In the genomic region with DNA sequence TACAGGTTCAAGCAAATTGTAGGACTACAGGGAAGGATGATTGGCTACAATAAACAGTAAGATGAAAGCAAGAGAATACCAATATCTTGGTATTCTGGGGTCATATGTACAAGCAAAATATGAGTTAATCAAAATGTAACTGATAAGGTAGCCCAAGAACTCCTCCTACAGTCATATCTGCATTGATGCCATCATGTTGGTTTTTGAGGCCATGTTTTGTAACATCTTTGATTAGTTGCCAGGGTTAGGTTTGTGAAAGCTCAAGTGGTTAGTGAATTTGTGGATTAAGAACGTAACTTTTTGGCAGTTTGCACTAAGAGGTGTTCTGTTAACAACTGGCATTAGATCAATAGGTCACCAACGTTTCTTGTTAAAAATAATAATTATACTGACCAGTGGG, we compare ENCODE assay signal across 28 cellular contexts.
"Had no signal": no experiment of that assay in that cellular context is flagged by ENCODE, and none has a peak within 500 bp of the region (broad histone marks: within the 10 kb centered on the region; RNA-seq: fewer than 3 reads in every experiment).

No MANE protein-coding gene starts in this region.

- ATAC-seq: activated CD4-positive, alpha-beta T cell treated with anti-CD3 and anti-CD28 coated beads for 36 hours; activated CD8-positive, alpha-beta T cell treated with anti-CD3 and anti-CD28 coated beads, Interleukin-2, amount 10 ng/mL, durations not matched to agents 7 days and 5 days; gastrocnemius medialis; stimulated activated memory B cell treated with anti-CD40 and anti-IgM and Interleukin-4, amounts not matched to agents 10 μg/mL and 1 μg/mL and 100 μg/mL, for 72 hours; upper lobe of right lung had no signal

- H3K4me3 ChIP-seq: esophagus squamous epithelium, gastrocnemius medialis, sigmoid colon, smooth muscle cell, suprapubic skin, tibial artery, upper lobe of right lung had no signal

- H3K4me3 Mint-ChIP-seq: activated CD4-positive, alpha-beta T cell treated with anti-CD3 and anti-CD28 coated beads for 36 hours; activated CD8-positive, alpha-beta T cell treated with anti-CD3 and anti-CD28 coated beads, Interleukin-2, amount 10 ng/mL, durations not matched to agents 7 days and 5 days; central memory CD8-positive, alpha-beta T cell; dendritic cell treated with granulocyte-macrophage colony-stimulating factor and Interleukin-4, amounts not matched to agents 40 ng/mL and 50 ng/mL, for 4 days; endodermal cell; mesothelial cell of epicardium; nephron progenitor cell; stimulated activated memory B cell treated with anti-CD40 and anti-IgM and Interleukin-4, amounts not matched to agents 10 μg/mL and 1 μg/mL and 100 μg/mL, for 72 hours had no signal

- H3K4me1 Mint-ChIP-seq: central memory CD8-positive, alpha-beta T cell; endodermal cell; mesothelial cell of epicardium; naive B cell; nephron progenitor cell; stimulated activated memory B cell treated with anti-CD40 and anti-IgM and Interleukin-4, amounts not matched to agents 10 μg/mL and 1 μg/mL and 100 μg/mL, for 72 hours had no signal

- H3K27me3 Mint-ChIP-seq: activated CD4-positive, alpha-beta T cell treated with anti-CD3 and anti-CD28 coated beads for 36 hours; central memory CD8-positive, alpha-beta T cell; dendritic cell treated with granulocyte-macrophage colony-stimulating factor and Interleukin-4, amounts not matched to agents 40 ng/mL and 50 ng/mL, for 4 days; naive B cell; progenitor cell of endocrine pancreas; stimulated activated memory B cell treated with anti-CD40 and anti-IgM and Interleukin-4, amounts not matched to agents 10 μg/mL and 1 μg/mL and 100 μg/mL, for 72 hours had no signal

- DNase-seq: activated CD4-positive, alpha-beta T cell treated with anti-CD3 and anti-CD28 coated beads for 36 hours; activated CD4-positive, CD25-positive, alpha-beta regulatory T cell; activated CD8-positive, alpha-beta T cell treated with anti-CD3 and anti-CD28 coated beads, Interleukin-2, amount 10 ng/mL, durations not matched to agents 7 days and 5 days; activated gamma-delta T cell; activated naive CD4-positive, alpha-beta T cell treated with anti-CD3 and anti-CD28 coated beads, Interleukin-2, amount 50 U/mL, for 16 hours; amygdala; endodermal cell; esophagus squamous epithelium; gastrocnemius medialis; glutamatergic neuron; islet precursor cell; naive B cell; nephron progenitor cell; retina; sigmoid colon; stimulated activated CD4-positive, alpha-beta T cell treated with anti-CD3 and anti-CD28 coated beads, Interleukin-1b, Interleukin-23, amount 100 ng/mL, for 48 hours; stimulated activated CD4-positive, alpha-beta T cell treated with anti-CD3 and anti-CD28 coated beads, Interleukin-4, amount 100 ng/mL, for 4 hours; stimulated activated CD8-positive, alpha-beta memory T cell treated with anti-CD3 and anti-CD28 coated beads, Interleukin-4, amount 100 ng/mL, for 48 hours; T-helper 1 cell; tibial artery; upper lobe of right lung had no signal

- H3K9me3 Mint-ChIP-seq: central memory CD8-positive, alpha-beta T cell; dendritic cell treated with granulocyte-macrophage colony-stimulating factor and Interleukin-4, amounts not matched to agents 40 ng/mL and 50 ng/mL, for 4 days; naive B cell; stimulated activated memory B cell treated with anti-CD40 and anti-IgM and Interleukin-4, amounts not matched to agents 10 μg/mL and 1 μg/mL and 100 μg/mL, for 72 hours had no signal

- H3K27ac Mint-ChIP-seq: activated CD8-positive, alpha-beta T cell treated with anti-CD3 and anti-CD28 coated beads, Interleukin-2, amount 10 ng/mL, durations not matched to agents 7 days and 5 days; dendritic cell treated with granulocyte-macrophage colony-stimulating factor and Interleukin-4, amounts not matched to agents 40 ng/mL and 50 ng/mL, for 4 days; endodermal cell; mesothelial cell of epicardium; nephron progenitor cell; progenitor cell of endocrine pancreas; stimulated activated memory B cell treated with anti-CD40 and anti-IgM and Interleukin-4, amounts not matched to agents 10 μg/mL and 1 μg/mL and 100 μg/mL, for 72 hours had no signal
